ENCODE assay signal across 11 cellular contexts in genomic region chr11:131186629-131187075, GRCh38.
A peak's percentile ranks its signal among the peaks of the same experiment; 100 is the strongest.
DNase-seq lines count a peak whose midpoint lies in the region; ATAC-seq and TF ChIP-seq lines count a peak whose summit lies in the region.
"Had no signal": no experiment of that assay in that cellular context is flagged by ENCODE, and none has a peak within 500 bp of the region (broad histone marks: within the 10 kb centered on the region; RNA-seq: fewer than 3 reads in every experiment).

No MANE protein-coding gene starts in this region.

- DNase-seq in activated naive CD8-positive, alpha-beta T cell treated with anti-CD3 and anti-CD28 coated beads, Interleukin-2, amount 50 U/mL, for 24 hours, result peak; percentile 1
- DNase-seq in activated naive CD8-positive, alpha-beta T cell treated with anti-CD3 and anti-CD28 coated beads for 36 hours, result no peak
- DNase-seq in MM.1S (peak; percentile 41), SKM-1 (lab: John Stamatoyannopoulos, UW; ENCODE audit: unreplicated experiment) (no peak), NCI-H1092 treated with DMSO at 0.1 percent for 48 hours (lab: John Stamatoyannopoulos, UW) (no peak), ureter (ENCODE audit: low spot score) (no peak)
- no peak for DNase-seq in stimulated activated effector memory CD8-positive, alpha-beta T cell treated with anti-CD3 and anti-CD28 coated beads, Interleukin-12 subunit alpha, Interleukin-12 subunit beta, amount 100 ng/mL, for 72 hours (ENCODE audit: low spot score in 2 of 2)
- DNase-seq: activated T-cell treated with anti-CD3 and anti-CD28 coated beads, Interleukin-2, amount 50 U/mL, for 4 hours; CD4-positive, CD25-positive, alpha-beta regulatory T cell; foreskin melanocyte had no signal

- H3K9me2 ChIP-seq in MM.1S (replicated peaks; ENCODE audit: insufficient read depth, low read length), result no peaks in the 10 kb centered on the region

- H3K9me3 Mint-ChIP-seq in activated naive CD8-positive, alpha-beta T cell treated with anti-CD3 and anti-CD28 coated beads, Interleukin-2, amount 50 U/mL, for 24 hours, result no peaks in the 10 kb centered on the region
- H3K9me3 Mint-ChIP-seq in activated naive CD8-positive, alpha-beta T cell treated with anti-CD3 and anti-CD28 coated beads for 36 hours, result no peaks in the 10 kb centered on the region
- no peaks in the 10 kb centered on the region for H3K9me3 Mint-ChIP-seq in stimulated activated effector memory CD8-positive, alpha-beta T cell treated with anti-CD3 and anti-CD28 coated beads, Interleukin-12 subunit alpha, Interleukin-12 subunit beta, amount 100 ng/mL, for 72 hours
- H3K9me3 Mint-ChIP-seq: activated T-cell treated with anti-CD3 and anti-CD28 coated beads, Interleukin-2, amount 50 U/mL, for 4 hours had no signal

- H3K36me3 ChIP-seq in MM.1S (replicated peaks; ENCODE audit: insufficient read depth, low read length), result no peaks in the 10 kb centered on the region

- no peaks in the 10 kb centered on the region for H4K20me1 ChIP-seq in MM.1S (ENCODE audit: insufficient read depth, low read length)

- no peak overlapping the region for H3K27ac Mint-ChIP-seq in activated naive CD8-positive, alpha-beta T cell treated with anti-CD3 and anti-CD28 coated beads, Interleukin-2, amount 50 U/mL, for 24 hours
- H3K27ac Mint-ChIP-seq in activated naive CD8-positive, alpha-beta T cell treated with anti-CD3 and anti-CD28 coated beads for 36 hours, result no peak overlapping the region
- H3K27ac Mint-ChIP-seq in stimulated activated effector memory CD8-positive, alpha-beta T cell treated with anti-CD3 and anti-CD28 coated beads, Interleukin-12 subunit alpha, Interleukin-12 subunit beta, amount 100 ng/mL, for 72 hours, result no peak overlapping the region
- H3K27ac Mint-ChIP-seq: CD4-positive, CD25-positive, alpha-beta regulatory T cell had no signal

- no peaks in the 10 kb centered on the region for H3K27me3 ChIP-seq in MM.1S (replicated peaks; ENCODE audit: insufficient read depth, low read length)

- no peak overlapping the region for H2AFZ ChIP-seq in MM.1S (ENCODE audit: low read length)

- H3K9me3 ChIP-seq in MM.1S (replicated peaks; ENCODE audit: insufficient read depth, low read length), result no peaks in the 10 kb centered on the region

- H3K27me3 Mint-ChIP-seq in activated naive CD8-positive, alpha-beta T cell treated with anti-CD3 and anti-CD28 coated beads, Interleukin-2, amount 50 U/mL, for 24 hours, result peaks cover 10% of the 10 kb centered on the region
- H3K27me3 Mint-ChIP-seq in activated naive CD8-positive, alpha-beta T cell treated with anti-CD3 and anti-CD28 coated beads for 36 hours, result peaks cover 23% of the 10 kb centered on the region

- H3K79me2 ChIP-seq in MM.1S (ENCODE audit: low read length), result no peaks in the 10 kb centered on the region

- ATAC-seq in activated naive CD8-positive, alpha-beta T cell treated with anti-CD3 and anti-CD28 coated beads, Interleukin-2, amount 50 U/mL, for 24 hours, result peak; percentile 63
- peak; percentile 98 for ATAC-seq in HG02571 (IDR thresholded peaks at IDR 0.05; ENCODE audit: unreplicated experiment)
- peak; percentile 62 for ATAC-seq in stimulated activated effector memory CD8-positive, alpha-beta T cell treated with anti-CD3 and anti-CD28 coated beads, Interleukin-12 subunit alpha, Interleukin-12 subunit beta, amount 100 ng/mL, for 72 hours

- no peaks in the 10 kb centered on the region for H3F3A ChIP-seq in MM.1S (ENCODE audit: insufficient read depth, low read length)

- no peak overlapping the region for H3K27ac ChIP-seq in MM.1S (ENCODE audit: low read length)

- peaks cover 2% of the 10 kb centered on the region for H3K4me1 Mint-ChIP-seq in activated naive CD8-positive, alpha-beta T cell treated with anti-CD3 and anti-CD28 coated beads, Interleukin-2, amount 50 U/mL, for 24 hours
- H3K4me1 Mint-ChIP-seq in activated naive CD8-positive, alpha-beta T cell treated with anti-CD3 and anti-CD28 coated beads for 36 hours, result peaks cover 2% of the 10 kb centered on the region
- H3K4me1 Mint-ChIP-seq in stimulated activated effector memory CD8-positive, alpha-beta T cell treated with anti-CD3 and anti-CD28 coated beads, Interleukin-12 subunit alpha, Interleukin-12 subunit beta, amount 100 ng/mL, for 72 hours, result peaks cover 6% of the 10 kb centered on the region
- H3K4me1 Mint-ChIP-seq: CD4-positive, CD25-positive, alpha-beta regulatory T cell had no signal

- H3K9ac ChIP-seq in MM.1S (ENCODE audit: low read length), result no peak overlapping the region

- H3K4me1 ChIP-seq in MM.1S (ENCODE audit: low read length), result no peaks in the 10 kb centered on the region

- TF ChIP-seq CTCF in MM.1S (IDR thresholded peaks at IDR 0.05; ENCODE audit: low read length), result no peak

- no peaks in the 10 kb centered on the region for H3K36me3 Mint-ChIP-seq in activated naive CD8-positive, alpha-beta T cell treated with anti-CD3 and anti-CD28 coated beads, Interleukin-2, amount 50 U/mL, for 24 hours (ENCODE audit: low read depth)
- no peaks in the 10 kb centered on the region for H3K36me3 Mint-ChIP-seq in activated naive CD8-positive, alpha-beta T cell treated with anti-CD3 and anti-CD28 coated beads for 36 hours
- H3K36me3 Mint-ChIP-seq in stimulated activated effector memory CD8-positive, alpha-beta T cell treated with anti-CD3 and anti-CD28 coated beads, Interleukin-12 subunit alpha, Interleukin-12 subunit beta, amount 100 ng/mL, for 72 hours, result no peaks in the 10 kb centered on the region
- H3K36me3 Mint-ChIP-seq: CD4-positive, CD25-positive, alpha-beta regulatory T cell had no signal

- H3K4me3 ChIP-seq in MM.1S (ENCODE audit: low read length), result no peak overlapping the region

- H3K4me3 Mint-ChIP-seq in activated naive CD8-positive, alpha-beta T cell treated with anti-CD3 and anti-CD28 coated beads, Interleukin-2, amount 50 U/mL, for 24 hours, result no peak overlapping the region
- H3K4me3 Mint-ChIP-seq in activated naive CD8-positive, alpha-beta T cell treated with anti-CD3 and anti-CD28 coated beads for 36 hours, result no peak overlapping the region
- no peak overlapping the region for H3K4me3 Mint-ChIP-seq in stimulated activated effector memory CD8-positive, alpha-beta T cell treated with anti-CD3 and anti-CD28 coated beads, Interleukin-12 subunit alpha, Interleukin-12 subunit beta, amount 100 ng/mL, for 72 hours
- H3K4me3 Mint-ChIP-seq: activated T-cell treated with anti-CD3 and anti-CD28 coated beads, Interleukin-2, amount 50 U/mL, for 4 hours; CD4-positive, CD25-positive, alpha-beta regulatory T cell had no signal

- H3K4me2 ChIP-seq in MM.1S (ENCODE audit: low read depth, low read length), result 0 out of 2 replicates have a peak overlapping the region, but pooled peaks have one; percentile 10

Comparison
In these comparisons a context has a peak if more than half of its experiments do, and no peak if none do; other contexts are left out.
1. DNase-seq: peak in activated naive CD8-positive, alpha-beta T cell treated with anti-CD3 and anti-CD28 coated beads, Interleukin-2, amount 50 U/mL, for 24 hours (single experiment) and MM.1S (single experiment); none in activated naive CD8-positive, alpha-beta T cell treated with anti-CD3 and anti-CD28 coated beads for 36 hours (single experiment), stimulated activated effector memory CD8-positive, alpha-beta T cell treated with anti-CD3 and anti-CD28 coated beads, Interleukin-12 subunit alpha, Interleukin-12 subunit beta, amount 100 ng/mL, for 72 hours (0 of 2), SKM-1 (single experiment), NCI-H1092 treated with DMSO at 0.1 percent for 48 hours (single experiment) and ureter (single experiment).
2. Peak in every context shown above with its lines, with median percentiles within 50 percentile points of each other: ATAC-seq.